In genomic region chr13:25973085-25973484, GRCh38 we compare ENCODE assay signal across 14 cellular contexts.
A peak's percentile ranks its signal among the peaks of the same experiment; 100 is the strongest.
DNase-seq lines count a peak whose midpoint lies in the region; ATAC-seq and TF ChIP-seq lines count a peak whose summit lies in the region.
"Had no signal": no experiment of that assay in that cellular context is flagged by ENCODE, and none has a peak within 500 bp of the region (broad histone marks: within the 10 kb centered on the region; RNA-seq: fewer than 3 reads in every experiment).

No MANE protein-coding gene starts in this region.

- H3K36me3 Mint-ChIP-seq in T-cell = no peaks in the 10 kb centered on the region
- H3K36me3 Mint-ChIP-seq in naive thymus-derived CD8-positive, alpha-beta T cell = no peaks in the 10 kb centered on the region
- no peaks in the 10 kb centered on the region for H3K36me3 Mint-ChIP-seq in WTC11
- H3K36me3 Mint-ChIP-seq in Calu3 (ENCODE audit: insufficient read depth, unreplicated experiment) = no peaks in the 10 kb centered on the region

- H3K4me1 Mint-ChIP-seq in T-cell (peaks cover 74 to 80% (median 74%) of the 10 kb centered on the region in 3 donors), WTC11 (peaks cover 84% of the 10 kb centered on the region), Calu3 (ENCODE audit: low read depth, unreplicated experiment) (peaks cover 16% of the 10 kb centered on the region)
- H3K4me1 Mint-ChIP-seq in naive thymus-derived CD8-positive, alpha-beta T cell = peaks cover 39 to 65% (median 62%) of the 10 kb centered on the region in 4 donors

- intact Hi-C loops in Calu3 (cut with micrococcal nuclease; ENCODE audit: unreplicated experiment) = no loop called here

- POLR2A ChIA-PET in T-cell (lab: Charles Lee) = interaction anchor here in 1 of 2 donors (0.6 kb wide), 2 partner anchors 45 to 169 kb away, joined by 3 to 6 read pairs; no protein-coding TSS in a partner anchor
- POLR2A ChIA-PET in naive thymus-derived CD8-positive, alpha-beta T cell (lab: Charles Lee) = interaction anchor here (1.0 to 2.5 kb wide), 4 partner anchors 9 to 38 kb away, joined by 3 to 9 read pairs (median 4); no protein-coding TSS in a partner anchor
- POLR2A ChIA-PET in WTC11 (lab: Charles Lee) = no interaction called here

- ATAC-seq in T-cell (replicated peaks in 1 of 4) (no peak), WTC11 (no peak)
- peak in 1 of 2 donors; percentile 6 for ATAC-seq in naive thymus-derived CD8-positive, alpha-beta T cell
- ATAC-seq: left colon had no signal

- H3K27me3 Mint-ChIP-seq in T-cell (peaks cover 0 to 1% of the 10 kb centered on the region in 2 donors), WTC11 (ENCODE audit: low read depth) (peaks cover 36% of the 10 kb centered on the region), Calu3 (ENCODE audit: unreplicated experiment) (no peaks in the 10 kb centered on the region)
- H3K27me3 Mint-ChIP-seq in naive thymus-derived CD8-positive, alpha-beta T cell = peaks cover 0 to 10% (median 0%) of the 10 kb centered on the region in 5 donors

- DNase-seq in DMS 273 (lab: John Stamatoyannopoulos, UW; ENCODE audit: unreplicated experiment) = peak; percentile 41
- no peak for DNase-seq in DMS 273 treated with DMSO at 0.1 percent for 48 hours (lab: John Stamatoyannopoulos, UW)
- DNase-seq in NCI-H1092 (lab: John Stamatoyannopoulos, UW) = peak; percentile 79
- DNase-seq in T-cell = no peak
- no peak for DNase-seq in naive thymus-derived CD8-positive, alpha-beta T cell
- no peak for DNase-seq in WTC11 (ENCODE audit: low spot score)
- DNase-seq in Calu3 = no peak
- DNase-seq in DMS53 (lab: John Stamatoyannopoulos, UW) = no peak
- DNase-seq: activated T-cell treated with anti-CD3 and anti-CD28 coated beads, Interleukin-2, amount 50 U/mL, for 4 hours; hypothalamus; left colon; MM.1S; OCI-M1; stimulated activated CD4-positive, alpha-beta T cell treated with anti-CD3 and anti-CD28 coated beads, Interleukin-2, amount 100 ng/mL, for 48 hours had no signal

- TF ChIP-seq CTCF in WTC11 (IDR thresholded peaks at IDR 0.05) (no peak), Calu3 (IDR thresholded peaks at IDR 0.05; ENCODE audit: unreplicated experiment) (no peak)

- no peaks in the 10 kb centered on the region for H3K9me3 Mint-ChIP-seq in T-cell
- H3K9me3 Mint-ChIP-seq in naive thymus-derived CD8-positive, alpha-beta T cell = no peaks in the 10 kb centered on the region
- H3K9me3 Mint-ChIP-seq in WTC11 = no peaks in the 10 kb centered on the region
- H3K9me3 Mint-ChIP-seq in Calu3 (ENCODE audit: low read depth, unreplicated experiment) = no peaks in the 10 kb centered on the region
- H3K9me3 Mint-ChIP-seq: activated T-cell treated with anti-CD3 and anti-CD28 coated beads, Interleukin-2, amount 50 U/mL, for 4 hours had no signal

- H3K27ac Mint-ChIP-seq in T-cell (peak overlapping the region; percentile 86 to 89), WTC11 (no peak overlapping the region; the same call in 1 of the 2 replicates), Calu3 (ENCODE audit: unreplicated experiment) (no peak overlapping the region)
- peak overlapping the region; percentile 66 to 96 (median 92) for H3K27ac Mint-ChIP-seq in naive thymus-derived CD8-positive, alpha-beta T cell

- peak overlapping the region in 2 of 3 donors; percentile 36 to 66 for H3K4me3 Mint-ChIP-seq in T-cell
- H3K4me3 Mint-ChIP-seq in naive thymus-derived CD8-positive, alpha-beta T cell = peak overlapping the region in 8 of 10 donors; percentile 20 to 87 (median 76)
- H3K4me3 Mint-ChIP-seq in WTC11 = no peak overlapping the region
- no peak overlapping the region for H3K4me3 Mint-ChIP-seq in Calu3 (ENCODE audit: low read depth, unreplicated experiment)
- H3K4me3 Mint-ChIP-seq: activated T-cell treated with anti-CD3 and anti-CD28 coated beads, Interleukin-2, amount 50 U/mL, for 4 hours had no signal

- CTCF ChIA-PET in T-cell (lab: Charles Lee) (no interaction called here), WTC11 (lab: Charles Lee) (interaction anchor here (0.8 kb wide), 1 partner anchor 64 kb away, joined by 4 read pairs; no protein-coding TSS in a partner anchor), Calu3 (lab: Charles Lee) (no interaction called here)

- BruUV-seq in Calu3 (replicated peaks; lab: Mats Ljungman, UMichigan) = no TSS peak

TF ChIP-seq in WTC11, 78 proteins besides CTCF, POLR2A, EP300 and RAD21:
- TF ChIP-seq ZNF425 (CRISPR knock-in tag; conservative IDR thresholded peaks at IDR 0.05) = no peak
- TF ChIP-seq GRHL2 (CRISPR knock-in tag; IDR thresholded peaks at IDR 0.05; ENCODE audit: insufficient replicate concordance, severe bottlenecking) = no peak
- TF ChIP-seq KAT7 (CRISPR knock-in tag; IDR thresholded peaks at IDR 0.05; ENCODE audit: borderline replicate concordance) = no peak
- TF ChIP-seq E2F4 (CRISPR knock-in tag; IDR thresholded peaks at IDR 0.05; ENCODE audit: borderline replicate concordance, low read depth) = no peak
- no peak for TF ChIP-seq ZNF396 (CRISPR knock-in tag; IDR thresholded peaks at IDR 0.05; ENCODE audit: borderline replicate concordance)
- TF ChIP-seq CBFB (CRISPR knock-in tag; IDR thresholded peaks at IDR 0.05; ENCODE audit: low read depth) = no peak
- no peak for TF ChIP-seq ATF1 (CRISPR knock-in tag; IDR thresholded peaks at IDR 0.05)

Comparison
In these comparisons a context has a peak if more than half of its experiments do, and no peak if none do; other contexts are left out.
1. DNase-seq: peak in DMS 273 (single experiment) and NCI-H1092 (single experiment); none in DMS 273 treated with DMSO at 0.1 percent for 48 hours (single experiment), T-cell (0 of 34), naive thymus-derived CD8-positive, alpha-beta T cell (0 of 10), WTC11 (single experiment), Calu3 (single experiment) and DMS53 (single experiment).
2. H3K27ac Mint-ChIP-seq: peak in T-cell (2 of 2) and naive thymus-derived CD8-positive, alpha-beta T cell (10 of 10); none in WTC11 (single experiment) and Calu3 (single experiment).
3. H3K4me3 Mint-ChIP-seq: peak in T-cell (2 of 3) and naive thymus-derived CD8-positive, alpha-beta T cell (8 of 10); none in WTC11 (single experiment) and Calu3 (single experiment).